Comparison of ENCODE assay signal across 8 cellular contexts in genomic region chr11:94973099-94973968, GRCh38. TPM values are rescaled to one million over a fixed set of nuclear protein-coding genes. Genes with fewer than 3 reads are reported as not detected.
DNase-seq lines count a peak whose midpoint lies in the region; ATAC-seq and TF ChIP-seq lines count a peak whose summit lies in the region.

Gene CWC15, minus strand, starts transcription at chr11:94973556. Its CDS starts 1,371 bp downstream, at chr11:94972185.
Gene KDM4D, plus strand, starts transcription at chr11:94973709. Its CDS starts 23,664 bp downstream, at chr11:94997373.

- peaks cover 6% of the 10 kb centered on the region for H3K9me3 Mint-ChIP-seq in T-helper 1 cell treated with Interleukin-12 subunit alpha and Interleukin-12 subunit beta and Interleukin-4 antibody, amounts not matched to agents 30 μg/mL and 1 μg/mL, for 36 hours
- H3K9me3 Mint-ChIP-seq in progenitor cell of endocrine pancreas (ENCODE audit: low read depth): no peaks in the 10 kb centered on the region

- H3K27me3 Mint-ChIP-seq in T-helper 1 cell treated with Interleukin-12 subunit alpha and Interleukin-12 subunit beta and Interleukin-4 antibody, amounts not matched to agents 30 μg/mL and 1 μg/mL, for 36 hours (ENCODE audit: low read depth): no peaks in the 10 kb centered on the region
- no peaks in the 10 kb centered on the region for H3K27me3 Mint-ChIP-seq in progenitor cell of endocrine pancreas

- intact Hi-C loops in left ventricle myocardium superior (cut with micrococcal nuclease): loop anchor here (10.0 kb wide), 1 partner anchor 91 kb away; the partner anchor contains the start of gene SRSF8

- peak; percentile 52 for DNase-seq in NCI-H1694 (lab: John Stamatoyannopoulos, UW)
- peak; percentile 95 for DNase-seq in left ventricle myocardium superior
- DNase-seq in progenitor cell of endocrine pancreas (ENCODE audit: low spot score, unreplicated experiment): peak; percentile 82
- DNase-seq in ureter (ENCODE audit: low spot score): peak; percentile 97

- H3K36me3 Mint-ChIP-seq in T-helper 1 cell treated with Interleukin-12 subunit alpha and Interleukin-12 subunit beta and Interleukin-4 antibody, amounts not matched to agents 30 μg/mL and 1 μg/mL, for 36 hours (ENCODE audit: low read depth): peaks cover 28% of the 10 kb centered on the region
- H3K36me3 Mint-ChIP-seq in progenitor cell of endocrine pancreas (ENCODE audit: insufficient read depth): peaks cover 18% of the 10 kb centered on the region

- peak within 1 kb of the TSS; percentile 96 for H3K27ac Mint-ChIP-seq in T-helper 1 cell treated with Interleukin-12 subunit alpha and Interleukin-12 subunit beta and Interleukin-4 antibody, amounts not matched to agents 30 μg/mL and 1 μg/mL, for 36 hours
- peak within 1 kb of the TSS; percentile 97 for H3K27ac Mint-ChIP-seq in progenitor cell of endocrine pancreas

- H3K27ac ChIP-seq in angular gyrus (ENCODE audit: low read depth, low read length): peak within 1 kb of the TSS; percentile 74

- TF ChIP-seq CTCF in progenitor cell of endocrine pancreas (IDR thresholded peaks at IDR 0.05; ENCODE audit: unreplicated experiment): no peak

- peak within 1 kb of the TSS; percentile 98 for H3K4me3 Mint-ChIP-seq in T-helper 1 cell treated with Interleukin-12 subunit alpha and Interleukin-12 subunit beta and Interleukin-4 antibody, amounts not matched to agents 30 μg/mL and 1 μg/mL, for 36 hours
- H3K4me3 Mint-ChIP-seq in progenitor cell of endocrine pancreas (ENCODE audit: low read depth): peak within 1 kb of the TSS; percentile 90

- ATAC-seq in GM18498 (IDR thresholded peaks at IDR 0.05; ENCODE audit: unreplicated experiment) (peak; percentile 100), HG02885 (IDR thresholded peaks at IDR 0.05; ENCODE audit: poor library complexity, unreplicated experiment) (peak; percentile 100), left ventricle myocardium superior (peak; percentile 100)

- peaks cover 27% of the 10 kb centered on the region for H3K4me1 Mint-ChIP-seq in T-helper 1 cell treated with Interleukin-12 subunit alpha and Interleukin-12 subunit beta and Interleukin-4 antibody, amounts not matched to agents 30 μg/mL and 1 μg/mL, for 36 hours (ENCODE audit: low read depth)
- peaks cover 16% of the 10 kb centered on the region for H3K4me1 Mint-ChIP-seq in progenitor cell of endocrine pancreas (ENCODE audit: low read depth)

RNA-seq across cellular contexts. Expression of gene CWC15, which starts in this region (rescaled TPM):
- total RNA-seq in left ventricle myocardium superior (80.3 TPM), progenitor cell of endocrine pancreas (74.7 and 74.9 TPM in 2 replicates), ureter (58.5 TPM)

RNA-seq across cellular contexts. Expression of gene KDM4D, which starts in this region (rescaled TPM):
- total RNA-seq in left ventricle myocardium superior (0.59 TPM), progenitor cell of endocrine pancreas (1.2 and 1.4 TPM in 2 replicates), ureter (1.2 TPM)

Comparison
In these comparisons a context has a peak if more than half of its experiments do, and no peak if none do; other contexts are left out.
1. Peak in every context shown above with its lines: DNase-seq, ATAC-seq and H3K27ac ChIP-seq.